Comparison of ENCODE assay signal across 11 cellular contexts in the genomic region with DNA sequence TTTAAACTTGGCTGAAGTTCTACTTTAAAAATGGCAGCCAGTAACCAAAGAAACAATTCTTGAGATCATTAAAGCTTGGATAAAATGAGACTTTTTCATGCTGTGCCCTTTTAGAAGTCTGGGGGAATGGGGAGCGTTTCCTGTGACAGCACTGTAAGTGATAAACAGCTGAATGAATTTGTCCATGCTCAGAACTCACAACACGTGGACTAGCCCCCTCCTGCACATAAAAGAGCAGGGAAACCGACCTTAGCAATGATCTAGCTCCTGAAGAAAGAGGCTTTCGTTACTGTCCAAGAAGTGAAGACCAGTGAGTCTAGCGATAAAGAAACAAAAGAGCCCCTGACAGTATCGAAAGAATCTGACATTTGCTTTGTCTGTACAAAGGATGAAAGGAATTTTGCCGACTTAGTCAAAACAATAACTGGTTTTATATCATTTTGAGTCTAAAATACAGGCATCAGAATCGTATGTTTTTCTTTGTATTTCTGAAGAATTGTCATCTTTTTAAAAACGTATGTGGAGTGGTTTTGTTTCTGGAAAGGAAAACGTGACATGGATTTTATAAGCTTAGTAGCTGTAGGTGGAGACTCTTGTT.
A peak's percentile ranks its signal among the peaks of the same experiment; 100 is the strongest.
DNase-seq lines count a peak whose midpoint lies in the region; TF ChIP-seq lines count a peak whose summit lies in the region.
"Had no signal": no experiment of that assay in that cellular context is flagged by ENCODE, and none has a peak within 500 bp of the region (broad histone marks: within the 10 kb centered on the region; RNA-seq: fewer than 3 reads in every experiment).

No MANE protein-coding gene starts in this region.

- no peaks in the 10 kb centered on the region for H3F3A ChIP-seq in neural cell (ENCODE audit: insufficient read depth, low read length, poor library complexity, severe bottlenecking)

- H3K36me3 ChIP-seq in BE2C (no peaks in the 10 kb centered on the region), neural cell (ENCODE audit: insufficient read depth, low read length) (no peaks in the 10 kb centered on the region)
- H3K36me3 ChIP-seq: transverse colon had no signal

- POLR2A ChIA-PET in GM10248 (lab: Yijun Ruan, JAX), result no interaction called here

- CTCF ChIA-PET in GM10248 (lab: Yijun Ruan, JAX), result interaction anchor here (0.8 to 1.3 kb wide), 2 partner anchors 12 to 22 kb away, joined by 3 read pairs; no protein-coding TSS in a partner anchor

- H3K4me3 ChIP-seq in BE2C (ENCODE audit: low read depth, low read length) (peak overlapping the region; percentile 63), cardiac fibroblast (replicated peaks in 1 of 2; ENCODE audit: low read depth in 2 of 2, low read length in 2 of 2) (peak overlapping the region; percentile 9 to 35), neural cell (ENCODE audit: low read length) (peak overlapping the region; percentile 5)

- H3K9me3 ChIP-seq in BE2C (no peaks in the 10 kb centered on the region), neural cell (ENCODE audit: low read length) (no peaks in the 10 kb centered on the region)
- H3K9me3 ChIP-seq: transverse colon had no signal

- no peak overlapping the region for H2AFZ ChIP-seq in neural cell (ENCODE audit: low read depth, low read length)

- no peak for TF ChIP-seq RAD21 in neural cell (conservative IDR thresholded peaks at IDR 0.05)

- H3K9ac ChIP-seq in neural cell (ENCODE audit: low read length), result peak overlapping the region; percentile 5

- no peaks in the 10 kb centered on the region for H3K9me2 ChIP-seq in neural cell (ENCODE audit: insufficient read depth, low read length)

- 0 out of 2 replicates have a peak, but pooled peaks cover 2% of the 10 kb centered on the region for H3K4me1 ChIP-seq in BE2C

- no peaks in the 10 kb centered on the region for H4K20me1 ChIP-seq in neural cell (ENCODE audit: insufficient read depth)

- peak; percentile 6 for DNase-seq in BE2C
- peak; percentile 26 for DNase-seq in NCI-H146 (lab: John Stamatoyannopoulos, UW)
- DNase-seq in cardiac fibroblast (ENCODE audit: low read depth in 2 of 2), result peak in 1 of 2 donors; percentile 19
- DNase-seq in NCI-H187 treated with DMSO at 0.1 percent for 48 hours (lab: John Stamatoyannopoulos, UW), result no peak
- no peak for DNase-seq in GM10248 (ENCODE audit: extremely low spot score)
- DNase-seq in cerebellum (ENCODE audit: low spot score), result no peak
- DNase-seq in GOT3 (lab: John Stamatoyannopoulos, UW), result no peak
- DNase-seq: activated naive CD4-positive, alpha-beta T cell treated with anti-CD3 and anti-CD28 coated beads, Interleukin-2, amount 50 U/mL, for 16 hours; stimulated activated CD4-positive, alpha-beta T cell treated with anti-CD3 and anti-CD28 coated beads, Interleukin-12 subunit alpha, Interleukin-12 subunit beta, amount 100 ng/mL, for 4 hours; transverse colon had no signal

- peaks cover 4% of the 10 kb centered on the region for H3K79me2 ChIP-seq in neural cell (replicated peaks; ENCODE audit: insufficient read depth, low read length)

- TF ChIP-seq CTCF in BE2C (IDR thresholded peaks at IDR 0.05; ENCODE audit: low read depth, low read length) (no peak), cardiac fibroblast (IDR thresholded peaks at IDR 0.05; ENCODE audit: low read depth, low read length) (no peak), neural cell (IDR thresholded peaks at IDR 0.05; ENCODE audit: poor library complexity, severe bottlenecking) (no peak), GM10248 (IDR thresholded peaks at IDR 0.05; ENCODE audit: control extremely low read depth, extremely low read depth, low read depth, missing control alignments) (no peak)

- no peak overlapping the region for H3K4me2 ChIP-seq in neural cell (ENCODE audit: low read length)

- H3K27me3 ChIP-seq in BE2C (no peaks in the 10 kb centered on the region), neural cell (ENCODE audit: insufficient read depth, low read depth, low read length) (no peaks in the 10 kb centered on the region)
- H3K27me3 ChIP-seq: transverse colon had no signal

- TF ChIP-seq EP300 in neural cell (conservative IDR thresholded peaks at IDR 0.05; ENCODE audit: poor library complexity, severe bottlenecking), result no peak

- no peak overlapping the region for H3K27ac ChIP-seq in neural cell (ENCODE audit: low read length)
- H3K27ac ChIP-seq: transverse colon had no signal

TF ChIP-seq in neural cell, 6 proteins besides CTCF, POLR2A, EP300 and RAD21:
- TF ChIP-seq MXI1 (conservative IDR thresholded peaks at IDR 0.05; ENCODE audit: poor library complexity, severe bottlenecking) (no peak), POLR2AphosphoS5 (IDR thresholded peaks at IDR 0.05) (no peak), TAF1 (IDR thresholded peaks at IDR 0.05; ENCODE audit: low read depth) (no peak), EZH2 (IDR thresholded peaks at IDR 0.05; ENCODE audit: borderline replicate concordance, insufficient read depth, low read length, poor library complexity, severe bottlenecking) (no peak), SMC3 (conservative IDR thresholded peaks at IDR 0.05; ENCODE audit: poor library complexity) (no peak)
- TF ChIP-seq, protein P1, sequence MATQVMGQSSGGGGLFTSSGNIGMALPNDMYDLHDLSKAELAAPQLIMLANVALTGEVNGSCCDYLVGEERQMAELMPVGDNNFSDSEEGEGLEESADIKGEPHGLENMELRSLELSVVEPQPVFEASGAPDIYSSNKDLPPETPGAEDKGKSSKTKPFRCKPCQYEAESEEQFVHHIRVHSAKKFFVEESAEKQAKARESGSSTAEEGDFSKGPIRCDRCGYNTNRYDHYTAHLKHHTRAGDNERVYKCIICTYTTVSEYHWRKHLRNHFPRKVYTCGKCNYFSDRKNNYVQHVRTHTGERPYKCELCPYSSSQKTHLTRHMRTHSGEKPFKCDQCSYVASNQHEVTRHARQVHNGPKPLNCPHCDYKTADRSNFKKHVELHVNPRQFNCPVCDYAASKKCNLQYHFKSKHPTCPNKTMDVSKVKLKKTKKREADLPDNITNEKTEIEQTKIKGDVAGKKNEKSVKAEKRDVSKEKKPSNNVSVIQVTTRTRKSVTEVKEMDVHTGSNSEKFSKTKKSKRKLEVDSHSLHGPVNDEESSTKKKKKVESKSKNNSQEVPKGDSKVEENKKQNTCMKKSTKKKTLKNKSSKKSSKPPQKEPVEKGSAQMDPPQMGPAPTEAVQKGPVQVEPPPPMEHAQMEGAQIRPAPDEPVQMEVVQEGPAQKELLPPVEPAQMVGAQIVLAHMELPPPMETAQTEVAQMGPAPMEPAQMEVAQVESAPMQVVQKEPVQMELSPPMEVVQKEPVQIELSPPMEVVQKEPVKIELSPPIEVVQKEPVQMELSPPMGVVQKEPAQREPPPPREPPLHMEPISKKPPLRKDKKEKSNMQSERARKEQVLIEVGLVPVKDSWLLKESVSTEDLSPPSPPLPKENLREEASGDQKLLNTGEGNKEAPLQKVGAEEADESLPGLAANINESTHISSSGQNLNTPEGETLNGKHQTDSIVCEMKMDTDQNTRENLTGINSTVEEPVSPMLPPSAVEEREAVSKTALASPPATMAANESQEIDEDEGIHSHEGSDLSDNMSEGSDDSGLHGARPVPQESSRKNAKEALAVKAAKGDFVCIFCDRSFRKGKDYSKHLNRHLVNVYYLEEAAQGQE (IDR thresholded peaks at IDR 0.05; ENCODE audit: borderline replicate concordance), result no peak

Comparison
In these comparisons a context has a peak if more than half of its experiments do, and no peak if none do; other contexts are left out.
1. DNase-seq: peak in BE2C (single experiment) and NCI-H146 (single experiment); none in NCI-H187 treated with DMSO at 0.1 percent for 48 hours (single experiment), GM10248 (single experiment), cerebellum (single experiment) and GOT3 (single experiment).
2. H3K4me3 ChIP-seq: peak in every context shown above with its lines; median percentile 63 in BE2C; 22 in cardiac fibroblast; 5 in neural cell.